14 cellular contexts compared by ENCODE assay signal in the genomic region with DNA sequence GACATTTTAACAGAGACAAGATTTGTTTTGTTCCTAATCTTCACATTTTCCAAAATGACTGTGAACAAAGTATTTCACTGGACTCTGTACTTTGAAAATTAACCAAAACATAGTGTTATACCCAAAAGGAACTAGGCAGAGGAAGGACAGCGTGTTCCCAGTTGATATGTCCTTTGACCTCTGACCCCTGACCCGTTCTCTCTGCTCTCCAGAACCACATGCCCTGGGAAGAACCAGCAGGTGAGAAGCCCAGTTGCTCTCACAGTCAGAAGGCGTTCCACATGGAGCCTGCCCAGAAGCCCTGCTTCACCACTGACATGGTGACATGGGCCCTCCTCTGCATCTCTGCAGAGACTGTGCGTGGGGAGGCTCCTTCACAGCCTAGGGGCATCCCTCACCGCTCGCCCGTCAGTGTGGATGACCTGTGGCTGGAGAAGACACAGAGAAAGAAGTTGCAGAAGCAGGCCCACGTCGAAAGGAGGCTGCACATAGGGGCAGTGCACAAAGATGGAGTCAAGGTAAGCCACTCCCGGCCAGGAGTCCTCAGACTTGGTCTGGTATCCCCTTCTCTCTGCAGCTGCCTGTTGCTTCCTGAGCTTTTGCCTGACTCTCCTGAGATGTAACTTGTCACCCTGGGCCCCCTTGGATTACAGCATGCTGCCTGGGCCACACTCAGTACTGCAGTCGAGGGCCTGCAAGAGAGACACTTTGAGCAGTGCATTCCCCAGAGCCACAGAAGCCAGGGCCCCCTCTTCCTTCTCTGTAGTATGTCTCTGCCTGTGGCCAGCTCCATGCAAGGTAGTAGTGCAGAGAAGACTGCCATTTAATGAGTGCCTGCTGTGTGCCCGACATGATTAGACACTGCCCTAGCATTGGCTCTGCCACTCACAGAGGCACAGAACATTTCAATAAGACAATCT.
DNase-seq lines count a peak whose midpoint lies in the region; ATAC-seq and TF ChIP-seq lines count a peak whose summit lies in the region.
"Had no signal": no experiment of that assay in that cellular context is flagged by ENCODE, and none has a peak within 500 bp of the region (broad histone marks: within the 10 kb centered on the region; RNA-seq: fewer than 3 reads in every experiment).

No MANE protein-coding gene starts in this region.

- intact Hi-C loops in aorta (cut with DNase I) = no loop called here
- intact Hi-C loops in adrenal gland (cut with DNase I) = no loop called here

- H3K36me3 ChIP-seq in aorta (ENCODE audit: control insufficient read depth in 1 of 2, insufficient read depth in 2 of 2, low read length in 1 of 2) (no peaks in the 10 kb centered on the region), adrenal gland (replicated peaks in 1 of 2) (no peaks in the 10 kb centered on the region), MG63 (no peaks in the 10 kb centered on the region)
- H3K36me3 ChIP-seq: BLaER1 treated with 17β-estradiol and CSF1 and Interleukin-3, amounts not matched to agents 10 nM and 100 nM had no signal

- H3K4me1 ChIP-seq in aorta (ENCODE audit: control insufficient read depth in 1 of 2, insufficient read depth in 2 of 2, low read length in 2 of 2) = no peaks in the 10 kb centered on the region
- H3K4me1 ChIP-seq in adrenal gland (replicated peaks in 1 of 2) = no peaks in the 10 kb centered on the region
- H3K4me1 ChIP-seq: BLaER1 treated with 17β-estradiol and CSF1 and Interleukin-3, amounts not matched to agents 10 nM and 100 nM had no signal

- H3K27ac ChIP-seq in RWPE1 (peak overlapping the region; percentile 15; the same call in 1 of the 2 replicates), caudate nucleus (ENCODE audit: low read depth, low read length) (peak overlapping the region; percentile 61), aorta (ENCODE audit: low read depth in 1 of 2, low read length in 2 of 2) (no peak overlapping the region), adrenal gland (no peak overlapping the region)
- H3K27ac ChIP-seq: BLaER1 treated with 17β-estradiol and CSF1 and Interleukin-3, amounts not matched to agents 10 nM and 100 nM; HL-60 had no signal

- no peaks in the 10 kb centered on the region for H3K36me3 Mint-ChIP-seq in stimulated activated effector memory CD8-positive, alpha-beta T cell treated with anti-CD3 and anti-CD28 coated beads, Interleukin-12 subunit alpha, Interleukin-12 subunit beta, amount 100 ng/mL, for 72 hours
- H3K36me3 Mint-ChIP-seq: CD8-positive, alpha-beta T cell had no signal

- CTCF ChIA-PET in RWPE1 (lab: Yijun Ruan, JAX) = no interaction called here

- TF ChIP-seq POLR2A in adrenal gland (IDR thresholded peaks at IDR 0.05) = no peak

- H3K27me3 ChIP-seq in aorta (ENCODE audit: control insufficient read depth in 1 of 2, insufficient read depth in 2 of 2, low read length in 1 of 2) = no peaks in the 10 kb centered on the region
- H3K27me3 ChIP-seq in adrenal gland = no peaks in the 10 kb centered on the region
- no peaks in the 10 kb centered on the region for H3K27me3 ChIP-seq in MG63
- H3K27me3 ChIP-seq: BLaER1 treated with 17β-estradiol and CSF1 and Interleukin-3, amounts not matched to agents 10 nM and 100 nM had no signal

- 82 to 84% methylated on average over 12 of the region's 12 CpGs for WGBS in aorta, 2 donors
- 81 to 87% (median 85%) methylated on average over 11 to 12 of the region's 12 CpGs for WGBS in adrenal gland, 4 donors

- no peaks in the 10 kb centered on the region for H3K4me1 Mint-ChIP-seq in stimulated activated effector memory CD8-positive, alpha-beta T cell treated with anti-CD3 and anti-CD28 coated beads, Interleukin-12 subunit alpha, Interleukin-12 subunit beta, amount 100 ng/mL, for 72 hours
- H3K4me1 Mint-ChIP-seq: B cell had no signal

- no peak for TF ChIP-seq CTCF in RWPE1 (conservative IDR thresholded peaks at IDR 0.05; ENCODE audit: low read depth)
- TF ChIP-seq CTCF in adrenal gland (IDR thresholded peaks at IDR 0.05) = no peak

- H3K9me3 Mint-ChIP-seq in stimulated activated effector memory CD8-positive, alpha-beta T cell treated with anti-CD3 and anti-CD28 coated beads, Interleukin-12 subunit alpha, Interleukin-12 subunit beta, amount 100 ng/mL, for 72 hours = peaks cover 4% of the 10 kb centered on the region

- DNase-seq in RWPE1 (ENCODE audit: low spot score) (no peak), caudate nucleus (lab: John Stamatoyannopoulos, UW) (no peak), aorta (no peak), adrenal gland (no peak), MG63 (no peak)
- DNase-seq in stimulated activated effector memory CD8-positive, alpha-beta T cell treated with anti-CD3 and anti-CD28 coated beads, Interleukin-12 subunit alpha, Interleukin-12 subunit beta, amount 100 ng/mL, for 72 hours (ENCODE audit: low spot score in 2 of 2) = no peak
- DNase-seq: Calu3; CD8-positive, alpha-beta T cell; DMS79 treated with DMSO at 0.1 percent for 48 hours; H9 had no signal

- H3K4me3 ChIP-seq in aorta (ENCODE audit: low read length in 2 of 2) (no peak overlapping the region), adrenal gland (no peak overlapping the region), MG63 (no peak overlapping the region)
- H3K4me3 ChIP-seq: BLaER1 treated with 17β-estradiol and CSF1 and Interleukin-3, amounts not matched to agents 10 nM and 100 nM had no signal

- H3K4me3 Mint-ChIP-seq in stimulated activated effector memory CD8-positive, alpha-beta T cell treated with anti-CD3 and anti-CD28 coated beads, Interleukin-12 subunit alpha, Interleukin-12 subunit beta, amount 100 ng/mL, for 72 hours = no peak overlapping the region
- H3K4me3 Mint-ChIP-seq: B cell; CD8-positive, alpha-beta T cell; H9 had no signal

- POLR2A ChIA-PET in RWPE1 (lab: Yijun Ruan, JAX; ENCODE audit: low non-redundant PET) = no interaction called here

- peak; percentile 26 for ATAC-seq in stimulated activated effector memory CD8-positive, alpha-beta T cell treated with anti-CD3 and anti-CD28 coated beads, Interleukin-12 subunit alpha, Interleukin-12 subunit beta, amount 100 ng/mL, for 72 hours
- ATAC-seq in aorta (ENCODE audit: low FRiP score) (peak; percentile 26), HG02840 (IDR thresholded peaks at IDR 0.05; ENCODE audit: low FRiP score, unreplicated experiment) (no peak)
- ATAC-seq: CD8-positive, alpha-beta T cell had no signal

- H3K9me3 ChIP-seq in aorta (ENCODE audit: control insufficient read depth, low read length) (peaks cover 6% of the 10 kb centered on the region), adrenal gland (replicated peaks in 1 of 3) (no peaks in the 10 kb centered on the region), MG63 (no peaks in the 10 kb centered on the region)

- H3K27ac Mint-ChIP-seq in stimulated activated effector memory CD8-positive, alpha-beta T cell treated with anti-CD3 and anti-CD28 coated beads, Interleukin-12 subunit alpha, Interleukin-12 subunit beta, amount 100 ng/mL, for 72 hours = no peak overlapping the region
- H3K27ac Mint-ChIP-seq: B cell; CD8-positive, alpha-beta T cell; H9 had no signal

Comparison
In these comparisons a context has a peak if more than half of its experiments do, and no peak if none do; other contexts are left out.
1. H3K27ac ChIP-seq: peak in RWPE1 (single experiment) and caudate nucleus (single experiment); none in aorta (0 of 2) and adrenal gland (0 of 5).